ENCODE assay signal across 2 cellular contexts in the genomic region with DNA sequence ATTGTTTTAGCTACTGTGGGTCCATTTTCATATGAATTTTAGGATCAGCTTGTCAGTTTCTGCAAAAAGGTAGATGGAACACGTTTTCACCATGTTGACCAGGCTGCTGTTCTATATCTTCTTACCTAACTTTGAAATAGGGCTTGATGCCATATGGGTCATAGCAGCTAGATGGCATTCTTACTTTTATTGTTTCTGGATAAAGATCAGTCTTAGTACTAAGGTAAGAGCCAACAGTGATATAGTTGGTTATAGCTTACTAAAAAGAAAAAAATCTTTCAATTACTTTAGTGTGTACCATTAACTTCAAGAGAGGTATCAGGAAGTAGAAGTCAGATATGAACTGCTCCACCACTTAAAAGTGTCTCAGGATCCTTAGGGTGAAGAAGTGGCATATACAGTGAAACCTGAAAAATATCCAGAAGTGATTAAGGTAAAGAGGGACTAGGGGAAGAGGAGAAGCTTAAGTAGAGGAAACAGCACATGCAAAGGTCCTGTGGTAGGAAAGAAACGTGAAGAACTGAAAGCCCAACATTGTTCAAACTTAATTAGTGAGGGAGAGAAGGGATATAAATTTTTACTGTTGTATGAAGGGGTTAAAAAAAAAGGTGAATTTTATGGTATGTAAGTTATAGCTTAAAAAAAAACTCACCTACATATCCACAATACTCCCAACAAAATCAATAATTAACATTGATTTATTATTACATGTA.
TF ChIP-seq lines count a peak whose summit lies in the region.

No MANE protein-coding gene starts in this region.

TF ChIP-seq in HEK293, 187 proteins besides CTCF, POLR2A, EP300 and RAD21:
- TF ChIP-seq ZNF623 (tag by site-specific recombination; IDR thresholded peaks at IDR 0.05) (peak; percentile 90), TCF7L2 (IDR thresholded peaks at IDR 0.05; ENCODE audit: borderline replicate concordance, low read depth, low read length) (no peak)

TF ChIP-seq in K562, 482 proteins besides CTCF, POLR2A, EP300 and RAD21:
- TF ChIP-seq ZNF282 (CRISPR knock-in tag; IDR thresholded peaks at IDR 0.05) (no peak), RBM25 (IDR thresholded peaks at IDR 0.05; ENCODE audit: low read depth, low read length, severe bottlenecking) (peak; percentile 90), HDAC2 (IDR thresholded peaks at IDR 0.05) (no peak), CHAMP1 (IDR thresholded peaks at IDR 0.05) (no peak), BCOR (IDR thresholded peaks at IDR 0.05) (peak; percentile 24; the same call in 1 of the 2 replicates), NFE2L1 (tag; IDR thresholded peaks at IDR 0.05; ENCODE audit: borderline replicate concordance, low read depth) (no peak), SMARCA5 (IDR thresholded peaks at IDR 0.05) (no peak), NR2F6 (CRISPR knock-in tag; IDR thresholded peaks at IDR 0.05) (no peak), ZNF253 (CRISPR knock-in tag; conservative IDR thresholded peaks at IDR 0.05) (no peak), CGGBP1 (CRISPR knock-in tag; IDR thresholded peaks at IDR 0.05) (no peak), MYC (IDR thresholded peaks at IDR 0.05; ENCODE audit: low read depth, low read length) (no peak), MYC (CRISPR knock-in tag; IDR thresholded peaks at IDR 0.05; ENCODE audit: borderline replicate concordance, low read depth) (no peak), ZNF384 (IDR thresholded peaks at IDR 0.05; ENCODE audit: low read depth, low read length) (no peak)
- TF ChIP-seq, protein P1, sequence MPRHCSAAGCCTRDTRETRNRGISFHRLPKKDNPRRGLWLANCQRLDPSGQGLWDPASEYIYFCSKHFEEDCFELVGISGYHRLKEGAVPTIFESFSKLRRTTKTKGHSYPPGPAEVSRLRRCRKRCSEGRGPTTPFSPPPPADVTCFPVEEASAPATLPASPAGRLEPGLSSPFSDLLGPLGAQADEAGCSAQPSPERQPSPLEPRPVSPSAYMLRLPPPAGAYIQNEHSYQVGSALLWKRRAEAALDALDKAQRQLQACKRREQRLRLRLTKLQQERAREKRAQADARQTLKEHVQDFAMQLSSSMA (CRISPR knock-in tag; IDR thresholded peaks at IDR 0.05): no peak
